Comparison of ENCODE assay signal across 10 cellular contexts in the genomic region with DNA sequence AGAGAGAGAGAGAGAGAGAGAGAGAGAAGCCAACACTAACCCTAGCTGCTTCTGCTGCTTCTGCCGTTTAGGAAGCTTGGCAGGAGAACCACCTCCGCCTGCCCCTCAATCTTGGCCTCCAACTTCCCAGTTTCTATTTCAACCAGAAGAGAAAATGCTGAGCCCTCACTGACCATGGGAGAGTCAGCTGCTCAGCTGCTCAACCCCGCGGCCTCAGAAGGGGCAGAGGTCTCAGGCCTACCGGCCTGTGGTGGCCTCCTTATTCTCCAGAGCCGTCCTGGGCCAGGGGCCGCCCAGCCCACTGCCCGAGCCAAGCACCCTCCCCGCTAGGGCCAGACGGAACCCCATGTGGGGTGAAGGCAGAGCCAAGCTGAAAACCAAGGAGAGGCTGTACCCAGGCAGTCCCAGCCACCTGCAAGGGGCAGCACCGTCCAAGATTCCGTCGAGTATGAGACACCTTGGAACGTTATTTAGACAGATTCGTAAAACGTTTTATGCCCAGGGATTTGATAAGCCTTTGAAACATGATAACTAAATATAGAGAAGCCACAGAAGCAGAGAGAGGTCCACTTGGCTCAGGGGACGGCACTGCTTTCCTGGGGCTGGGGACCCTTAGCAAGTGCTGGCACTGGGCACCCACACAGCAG.
DNase-seq lines count a peak whose midpoint lies in the region; ATAC-seq and TF ChIP-seq lines count a peak whose summit lies in the region.
"Had no signal": no experiment of that assay in that cellular context is flagged by ENCODE, and none has a peak within 500 bp of the region (broad histone marks: within the 10 kb centered on the region; RNA-seq: fewer than 3 reads in every experiment).

No MANE protein-coding gene starts in this region.

- CTCF ChIA-PET in SK-N-SH (lab: Yijun Ruan, JAX): interaction anchor here (1.3 kb wide), 1 partner anchor 9 kb away, joined by 3 read pairs; no protein-coding TSS in a partner anchor

- H3K4me3 ChIP-seq in SK-N-SH (ENCODE audit: low read depth in 2 of 2, low read length in 1 of 2) (no peak overlapping the region), colonic mucosa (no peak overlapping the region), lower lobe of right lung (no peak overlapping the region), stomach (no peak overlapping the region)
- no peak overlapping the region for H3K4me3 ChIP-seq in effector memory CD4-positive, alpha-beta T cell (ENCODE audit: insufficient read depth, low read depth, low read length, poor library complexity, severe bottlenecking)
- H3K4me3 ChIP-seq: lung had no signal

- no peaks in the 10 kb centered on the region for H3K36me3 ChIP-seq in SK-N-SH (replicated peaks in 1 of 2; ENCODE audit: control insufficient read depth in 1 of 2, insufficient read depth in 2 of 2, low read length in 1 of 2)
- no peaks in the 10 kb centered on the region for H3K36me3 ChIP-seq in colonic mucosa
- no peaks in the 10 kb centered on the region for H3K36me3 ChIP-seq in lower lobe of right lung
- H3K36me3 ChIP-seq in stomach: no peaks in the 10 kb centered on the region
- no peaks in the 10 kb centered on the region for H3K36me3 ChIP-seq in effector memory CD4-positive, alpha-beta T cell (ENCODE audit: control insufficient read depth, insufficient read depth, low read length)

- H3K9ac ChIP-seq in SK-N-SH (no peak overlapping the region), colonic mucosa (ENCODE audit: low read depth in 2 of 2, low read length in 2 of 2) (peak overlapping the region in 1 of 2 donors; percentile 5)

- TF ChIP-seq CTCF in SK-N-SH (IDR thresholded peaks at IDR 0.05): no peak
- TF ChIP-seq CTCF in colonic mucosa (IDR thresholded peaks at IDR 0.05): no peak
- TF ChIP-seq CTCF in lower lobe of right lung (IDR thresholded peaks at IDR 0.05): no peak
- TF ChIP-seq CTCF in stomach (IDR thresholded peaks at IDR 0.05): no peak

- H3K9me3 ChIP-seq in SK-N-SH (no peaks in the 10 kb centered on the region), colonic mucosa (no peaks in the 10 kb centered on the region), lower lobe of right lung (no peaks in the 10 kb centered on the region), stomach (no peaks in the 10 kb centered on the region)
- H3K9me3 ChIP-seq in effector memory CD4-positive, alpha-beta T cell (ENCODE audit: control insufficient read depth, low read length): no peaks in the 10 kb centered on the region

- intact Hi-C loops in colonic mucosa (cut with DNase I) (no loop called here), lower lobe of right lung (cut with DNase I) (no loop called here), stomach (cut with DNase I; ENCODE audit: low total_unique reads) (no loop called here)

- no peak for TF ChIP-seq EP300 in SK-N-SH (IDR thresholded peaks at IDR 0.05; ENCODE audit: borderline replicate concordance in 1 of 2, low read depth in 1 of 2, low read length in 1 of 2)
- TF ChIP-seq EP300 in stomach (IDR thresholded peaks at IDR 0.05): no peak

- POLR2A ChIA-PET in SK-N-SH (lab: Yijun Ruan, JAX): no interaction called here

- H3K27me3 ChIP-seq in SK-N-SH (ENCODE audit: insufficient read depth) (no peaks in the 10 kb centered on the region), colonic mucosa (no peaks in the 10 kb centered on the region), lower lobe of right lung (ENCODE audit: low read depth) (no peaks in the 10 kb centered on the region), stomach (no peaks in the 10 kb centered on the region)
- H3K27me3 ChIP-seq in effector memory CD4-positive, alpha-beta T cell (replicated peaks; ENCODE audit: control insufficient read depth, insufficient read depth, low read length, poor library complexity, severe bottlenecking): no peaks in the 10 kb centered on the region

- no peak overlapping the region for H3K27ac ChIP-seq in SK-N-SH (ENCODE audit: low read depth in 2 of 2, low read length in 1 of 2)
- H3K27ac ChIP-seq in colonic mucosa: peak overlapping the region; percentile 4
- H3K27ac ChIP-seq in lower lobe of right lung: peak overlapping the region; percentile 64
- H3K27ac ChIP-seq in stomach: peak overlapping the region in 3 of 5 donors; percentile 42 to 53 (median 49)
- H3K27ac ChIP-seq in effector memory CD4-positive, alpha-beta T cell (ENCODE audit: insufficient read depth, low read length, poor library complexity, severe bottlenecking): no peak overlapping the region

- no peaks in the 10 kb centered on the region for H4K20me1 ChIP-seq in SK-N-SH (ENCODE audit: insufficient read depth)

- no peak overlapping the region for H3K4me2 ChIP-seq in SK-N-SH

- DNase-seq in SK-N-SH: peak; percentile 17
- peak; percentile 23 for DNase-seq in colonic mucosa
- DNase-seq in lower lobe of right lung: peak; percentile 43
- no peak for DNase-seq in stomach
- DNase-seq in LoVo (ENCODE audit: low spot score): no peak
- no peak for DNase-seq in stimulated activated CD4-positive, alpha-beta T cell treated with anti-CD3 and anti-CD28 coated beads, Interleukin-12 subunit alpha, Interleukin-12 subunit beta, amount 100 ng/mL, for 4 hours
- DNase-seq in effector memory CD4-positive, alpha-beta T cell: no peak
- DNase-seq: NCI-H1436 had no signal

- H3F3A ChIP-seq in SK-N-SH (replicated peaks; ENCODE audit: insufficient read depth): no peaks in the 10 kb centered on the region

- no peak for TF ChIP-seq RAD21 in SK-N-SH (IDR thresholded peaks at IDR 0.05; ENCODE audit: low read length)

- WGBS in SK-N-SH (ENCODE audit: low lambda C conversion rate): 74% methylated on average over 15 of the region's 17 CpGs
- 76 to 83% (median 79%) methylated on average over 16 to 17 of the region's 17 CpGs for WGBS in stomach, 5 donors

- H3K4me1 ChIP-seq in SK-N-SH (ENCODE audit: control insufficient read depth in 1 of 2, insufficient read depth in 2 of 2, low read depth in 1 of 2, low read length in 1 of 2) (peaks cover 0 to 10% of the 10 kb centered on the region in 2 experiments; a peak in 1 of 4 replicates), colonic mucosa (no peaks in the 10 kb centered on the region), lower lobe of right lung (peaks cover 6% of the 10 kb centered on the region), stomach (peaks cover 9 to 25% (median 16%) of the 10 kb centered on the region in 4 donors)
- no peaks in the 10 kb centered on the region for H3K4me1 ChIP-seq in effector memory CD4-positive, alpha-beta T cell (ENCODE audit: control insufficient read depth, insufficient read depth, low read length, poor library complexity, severe bottlenecking)

- H2AFZ ChIP-seq in SK-N-SH (ENCODE audit: low read depth): no peak overlapping the region

- H3K9me2 ChIP-seq in SK-N-SH: no peaks in the 10 kb centered on the region

- ATAC-seq in SK-N-SH treated with all-trans-retinoic acid at 6 μM for 48 hours (no peak), lower lobe of right lung (peak in 1 of 2 donors; percentile 42)

- H3K79me2 ChIP-seq in SK-N-SH (ENCODE audit: insufficient read depth): no peaks in the 10 kb centered on the region

- TF ChIP-seq POLR2A in stomach (IDR thresholded peaks at IDR 0.05): no peak

TF ChIP-seq in SK-N-SH, 30 proteins besides CTCF, POLR2A, EP300 and RAD21 (continues in another document):
- TF ChIP-seq RXRA (IDR thresholded peaks at IDR 0.05; ENCODE audit: borderline replicate concordance, low read depth) (no peak), ELF1 (IDR thresholded peaks at IDR 0.05) (no peak), TEAD4 (IDR thresholded peaks at IDR 0.05; ENCODE audit: borderline replicate concordance, insufficient read depth) (no peak), MAX (IDR thresholded peaks at IDR 0.05; ENCODE audit: low read depth) (no peak), FOXJ3 (CRISPR knock-in tag; IDR thresholded peaks at IDR 0.05) (no peak), CHD2 (IDR thresholded peaks at IDR 0.05; ENCODE audit: low read length, partially characterized antibody) (no peak)
- TF ChIP-seq, protein P1, sequence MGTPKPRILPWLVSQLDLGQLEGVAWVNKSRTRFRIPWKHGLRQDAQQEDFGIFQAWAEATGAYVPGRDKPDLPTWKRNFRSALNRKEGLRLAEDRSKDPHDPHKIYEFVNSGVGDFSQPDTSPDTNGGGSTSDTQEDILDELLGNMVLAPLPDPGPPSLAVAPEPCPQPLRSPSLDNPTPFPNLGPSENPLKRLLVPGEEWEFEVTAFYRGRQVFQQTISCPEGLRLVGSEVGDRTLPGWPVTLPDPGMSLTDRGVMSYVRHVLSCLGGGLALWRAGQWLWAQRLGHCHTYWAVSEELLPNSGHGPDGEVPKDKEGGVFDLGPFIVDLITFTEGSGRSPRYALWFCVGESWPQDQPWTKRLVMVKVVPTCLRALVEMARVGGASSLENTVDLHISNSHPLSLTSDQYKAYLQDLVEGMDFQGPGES (IDR thresholded peaks at IDR 0.05; ENCODE audit: low read depth, low read length): no peak

TF ChIP-seq in SK-N-SH treated with all-trans-retinoic acid at 6 μM for 48 hours, 23 proteins besides CTCF, POLR2A, EP300 and RAD21 (continues in another document):
- TF ChIP-seq GLIS3 (CRISPR knock-in tag; IDR thresholded peaks at IDR 0.05) (no peak), ZFP30 (CRISPR knock-in tag; IDR thresholded peaks at IDR 0.05) (no peak), BACH2 (CRISPR knock-in tag; IDR thresholded peaks at IDR 0.05; ENCODE audit: borderline replicate concordance) (no peak), ZNF8 (CRISPR knock-in tag; IDR thresholded peaks at IDR 0.05) (no peak), ZNF565 (CRISPR knock-in tag; conservative IDR thresholded peaks at IDR 0.05; ENCODE audit: low read depth) (no peak), ZFP3 (CRISPR knock-in tag; IDR thresholded peaks at IDR 0.05) (no peak), TSHZ2 (CRISPR knock-in tag; IDR thresholded peaks at IDR 0.05) (no peak)

Comparison
In these comparisons a context has a peak if more than half of its experiments do, and no peak if none do; other contexts are left out.
1. DNase-seq: peak in SK-N-SH (single experiment), colonic mucosa (single experiment) and lower lobe of right lung (single experiment); none in stomach (single experiment), LoVo (single experiment), stimulated activated CD4-positive, alpha-beta T cell treated with anti-CD3 and anti-CD28 coated beads, Interleukin-12 subunit alpha, Interleukin-12 subunit beta, amount 100 ng/mL, for 4 hours (single experiment) and effector memory CD4-positive, alpha-beta T cell (0 of 3).
2. H3K27ac ChIP-seq: peak in colonic mucosa (single experiment), lower lobe of right lung (single experiment) and stomach (3 of 5); none in SK-N-SH (0 of 2) and effector memory CD4-positive, alpha-beta T cell (single experiment).